In genomic region chr11:67278135-67278938, GRCh38 we compare ENCODE assay signal across 9 cellular contexts. TPM values are rescaled to one million over a fixed set of nuclear protein-coding genes. Genes with fewer than 3 reads are reported as not detected.
DNase-seq lines count a peak whose midpoint lies in the region; ATAC-seq and TF ChIP-seq lines count a peak whose summit lies in the region.
"Had no signal": no experiment of that assay in that cellular context is flagged by ENCODE, and none has a peak within 500 bp of the region (broad histone marks: within the 10 kb centered on the region; RNA-seq: fewer than 3 reads in every experiment).

No MANE protein-coding gene starts in this region.

- no peaks in the 10 kb centered on the region for H3K27me3 Mint-ChIP-seq in activated CD4-positive, alpha-beta memory T cell treated with anti-CD3 and anti-CD28 coated beads, Interleukin-2, amount 10 ng/mL, durations not matched to agents 7 days and 5 days

- peaks cover 7 to 92% (median 49%) of the 10 kb centered on the region in 6 donors for H3K36me3 ChIP-seq in spleen

- no peaks in the 10 kb centered on the region for H3K9me3 Mint-ChIP-seq in activated CD4-positive, alpha-beta memory T cell treated with anti-CD3 and anti-CD28 coated beads, Interleukin-2, amount 10 ng/mL, durations not matched to agents 7 days and 5 days

- peaks cover 73% of the 10 kb centered on the region for H3K4me1 Mint-ChIP-seq in activated CD4-positive, alpha-beta memory T cell treated with anti-CD3 and anti-CD28 coated beads, Interleukin-2, amount 10 ng/mL, durations not matched to agents 7 days and 5 days

- H3K27ac ChIP-seq in HL-60 (replicated peaks) (peak overlapping the region; percentile 100), spleen (peak overlapping the region; percentile 89 to 100 (median 97))

- H3K4me3 ChIP-seq in HL-60 (replicated peaks; ENCODE audit: insufficient read depth, low read length) (peak overlapping the region; percentile 22; the same call in 1 of the 2 replicates), spleen (peak overlapping the region in 6 of 8 donors; percentile 20 to 81 (median 30)), foreskin fibroblast (ENCODE audit: low read depth in 1 of 2, low read length in 2 of 2) (no peak overlapping the region)

- intact Hi-C loops in left ventricle myocardium superior (cut with micrococcal nuclease) (no loop called here), spleen (cut with DNase I; ENCODE audit: low total_unique reads) (no loop called here)

- H3K4me1 ChIP-seq in spleen, result peaks cover 79 to 100% (median 100%) of the 10 kb centered on the region in 6 donors

- TF ChIP-seq POLR2A in spleen (IDR thresholded peaks at IDR 0.05), result no peak

- no peak for ATAC-seq in left ventricle myocardium superior
- no peak for ATAC-seq in GM18511 (IDR thresholded peaks at IDR 0.05; ENCODE audit: unreplicated experiment)
- ATAC-seq in HG02840 (IDR thresholded peaks at IDR 0.05; ENCODE audit: low FRiP score, unreplicated experiment), result no peak

- TF ChIP-seq CTCF in HL-60 (IDR thresholded peaks at IDR 0.05; ENCODE audit: insufficient read depth, low read length) (no peak), spleen (IDR thresholded peaks at IDR 0.05 in 8 of 11, conservative IDR thresholded peaks at IDR 0.05 in 3 of 11) (no peak), foreskin fibroblast (IDR thresholded peaks at IDR 0.05; ENCODE audit: low read depth, low read length) (no peak)

- peaks cover 68% of the 10 kb centered on the region for H3K36me3 Mint-ChIP-seq in activated CD4-positive, alpha-beta memory T cell treated with anti-CD3 and anti-CD28 coated beads, Interleukin-2, amount 10 ng/mL, durations not matched to agents 7 days and 5 days (ENCODE audit: low read depth)

- DNase-seq in HL-60 (ENCODE audit: low read depth in 1 of 2, low spot score in 1 of 2) (no peak), left ventricle myocardium superior (peak; percentile 35), spleen (peak; percentile 84), foreskin fibroblast (no peak)
- no peak for DNase-seq in activated CD4-positive, alpha-beta memory T cell treated with anti-CD3 and anti-CD28 coated beads, Interleukin-2, amount 10 ng/mL, durations not matched to agents 7 days and 5 days
- DNase-seq in activated CD8-positive, alpha-beta memory T cell treated with anti-CD3 and anti-CD28 coated beads for 24 hours, result no peak
- DNase-seq: NCI-H446 had no signal

- CTCF ChIA-PET in activated CD4-positive, alpha-beta memory T cell treated with anti-CD3 and anti-CD28 coated beads, Interleukin-2, amount 10 ng/mL, durations not matched to agents 7 days and 5 days (lab: Charles Lee), result interaction anchor here (0.6 to 3.1 kb wide), 10 partner anchors 9 to 123 kb away, joined by 3 to 32 read pairs (median 6); partner anchors contain the start of genes ANKRD13D, GRK2, POLD4 and PPP1CA

- peak overlapping the region; percentile 77 for H3K4me3 Mint-ChIP-seq in activated CD4-positive, alpha-beta memory T cell treated with anti-CD3 and anti-CD28 coated beads, Interleukin-2, amount 10 ng/mL, durations not matched to agents 7 days and 5 days

- POLR2A ChIA-PET in activated CD4-positive, alpha-beta memory T cell treated with anti-CD3 and anti-CD28 coated beads, Interleukin-2, amount 10 ng/mL, durations not matched to agents 7 days and 5 days (lab: Charles Lee), result interaction anchor here (1.0 to 14.4 kb wide), 14 partner anchors 10 to 207 kb away, joined by 3 to 494 read pairs (median 5); partner anchors contain the start of genes ANKRD13D, GRK2, POLD4 and RPS6KB2

- 49 to 64% (median 64%) methylated on average over 8 to 14 of the region's 14 CpGs for WGBS in spleen, 5 donors

- no peaks in the 10 kb centered on the region for H3K27me3 ChIP-seq in HL-60 (ENCODE audit: insufficient read depth, poor library complexity, severe bottlenecking)
- H3K27me3 ChIP-seq in spleen (replicated peaks in 1 of 7), result no peaks in the 10 kb centered on the region

- peak overlapping the region; percentile 93 for H3K27ac Mint-ChIP-seq in activated CD4-positive, alpha-beta memory T cell treated with anti-CD3 and anti-CD28 coated beads, Interleukin-2, amount 10 ng/mL, durations not matched to agents 7 days and 5 days

- no peaks in the 10 kb centered on the region for H3K9me3 ChIP-seq in spleen

RNA-seq across cellular contexts. Expression of gene ANKRD13D, which starts 10.8 kb away (rescaled TPM):
- 100 to 1,000 TPM; 157 to 163 TPM for total RNA-seq in activated CD4-positive, alpha-beta memory T cell treated with anti-CD3 and anti-CD28 coated beads, Interleukin-2, amount 10 ng/mL, durations not matched to agents 7 days and 5 days
- total RNA-seq in left ventricle myocardium superior, result 13.1 TPM
- 100 to 1,000 TPM in 5 of 7 donors, 10 to 100 TPM in 2; 67.3 to 151 (median 124) TPM for total RNA-seq in spleen
- 100 to 1,000 TPM in 2 of 3 donors, 10 to 100 TPM in 1; 65.2 to 138 (median 129) TPM for polyA plus RNA-seq in spleen

RNA-seq across cellular contexts. Expression of gene GRK2, which starts 12.1 kb away (rescaled TPM):
- total RNA-seq in activated CD4-positive, alpha-beta memory T cell treated with anti-CD3 and anti-CD28 coated beads, Interleukin-2, amount 10 ng/mL, durations not matched to agents 7 days and 5 days, result 100 to 1,000 TPM; 333 to 338 TPM
- 56.8 TPM for total RNA-seq in left ventricle myocardium superior
- 100 to 1,000 TPM; 168 to 301 (median 263) TPM for total RNA-seq in spleen
- polyA plus RNA-seq in spleen, result 100 to 1,000 TPM; 119 to 270 (median 192) TPM

RNA-seq across cellular contexts. Expression of gene SSH3, which starts 25.0 kb away (rescaled TPM):
- 10 to 100 TPM; 15.4 to 19.0 TPM for total RNA-seq in activated CD4-positive, alpha-beta memory T cell treated with anti-CD3 and anti-CD28 coated beads, Interleukin-2, amount 10 ng/mL, durations not matched to agents 7 days and 5 days
- total RNA-seq in left ventricle myocardium superior, result 18.7 TPM
- total RNA-seq in spleen, result 10 to 100 TPM; 14.6 to 31.8 (median 22.9) TPM
- 10 to 100 TPM in 1 of 3 donors, 1 to 10 TPM in 2; 4.3 to 11.1 (median 5.9) TPM for polyA plus RNA-seq in spleen

Comparison
In these comparisons a context has a peak if more than half of its experiments do, and no peak if none do; other contexts are left out.
1. DNase-seq: peak in left ventricle myocardium superior (single experiment) and spleen (single experiment); none in HL-60 (0 of 2), activated CD4-positive, alpha-beta memory T cell treated with anti-CD3 and anti-CD28 coated beads, Interleukin-2, amount 10 ng/mL, durations not matched to agents 7 days and 5 days (single experiment), foreskin fibroblast (0 of 2) and activated CD8-positive, alpha-beta memory T cell treated with anti-CD3 and anti-CD28 coated beads for 24 hours (single experiment).
2. H3K4me3 ChIP-seq: peak in HL-60 (single experiment) and spleen (6 of 8); none in foreskin fibroblast (0 of 2).